ENCODE assay signal across 9 cellular contexts in genomic region chr7:102395620-102395957, GRCh38. TPM values are rescaled to one million over a fixed set of nuclear protein-coding genes. Genes with fewer than 3 reads are reported as not detected.
A peak's percentile ranks its signal among the peaks of the same experiment; 100 is the strongest.
DNase-seq lines count a peak whose midpoint lies in the region; ATAC-seq and TF ChIP-seq lines count a peak whose summit lies in the region.
"Had no signal": no experiment of that assay in that cellular context is flagged by ENCODE, and none has a peak within 500 bp of the region (broad histone marks: within the 10 kb centered on the region; RNA-seq: fewer than 3 reads in every experiment).

No MANE protein-coding gene starts in this region.

- ATAC-seq in body of pancreas (no peak), lower lobe of right lung (peak in 1 of 2 donors; percentile 38), upper lobe of right lung (no peak), HG03175 (IDR thresholded peaks at IDR 0.05; ENCODE audit: unreplicated experiment) (no peak)

- H3K4me1 ChIP-seq in body of pancreas = peaks cover 17% of the 10 kb centered on the region
- H3K4me1 ChIP-seq in lower lobe of right lung = peaks cover 15% of the 10 kb centered on the region
- peaks cover 8% of the 10 kb centered on the region for H3K4me1 ChIP-seq in upper lobe of right lung

- DNase-seq in D341Med (ENCODE audit: low spot score) (peak; percentile 34), HL-60 (ENCODE audit: low read depth in 1 of 2, low spot score in 1 of 2) (no peak), body of pancreas (no peak), lower lobe of right lung (no peak), upper lobe of right lung (no peak), Kasumi-1 (lab: John Stamatoyannopoulos, UW) (no peak), NCI-H82 (lab: John Stamatoyannopoulos, UW) (no peak)

- no peaks in the 10 kb centered on the region for H3K27me3 ChIP-seq in HL-60 (ENCODE audit: insufficient read depth, poor library complexity, severe bottlenecking)
- H3K27me3 ChIP-seq in body of pancreas = no peaks in the 10 kb centered on the region
- H3K27me3 ChIP-seq in lower lobe of right lung (ENCODE audit: low read depth) = no peaks in the 10 kb centered on the region
- H3K27me3 ChIP-seq in upper lobe of right lung = no peaks in the 10 kb centered on the region

- TF ChIP-seq POLR2A in body of pancreas (IDR thresholded peaks at IDR 0.05) = no peak

- intact Hi-C loops in body of pancreas (cut with DNase I) (no loop called here), lower lobe of right lung (cut with DNase I) (no loop called here), upper lobe of right lung (cut with DNase I) (no loop called here)

- no peak overlapping the region for H3K27ac ChIP-seq in HL-60 (replicated peaks)
- H3K27ac ChIP-seq in body of pancreas = peak overlapping the region; percentile 60 to 84 (median 72)
- peak overlapping the region; percentile 91 for H3K27ac ChIP-seq in lower lobe of right lung
- H3K27ac ChIP-seq in upper lobe of right lung = peak overlapping the region; percentile 85

- TF ChIP-seq CTCF in HL-60 (IDR thresholded peaks at IDR 0.05; ENCODE audit: insufficient read depth, low read length) = no peak
- no peak for TF ChIP-seq CTCF in body of pancreas (IDR thresholded peaks at IDR 0.05)
- TF ChIP-seq CTCF in lower lobe of right lung (IDR thresholded peaks at IDR 0.05) = no peak
- no peak for TF ChIP-seq CTCF in upper lobe of right lung (IDR thresholded peaks at IDR 0.05)

- H3K36me3 ChIP-seq in body of pancreas (replicated peaks in 1 of 2; ENCODE audit: insufficient read depth in 1 of 2, low read depth in 2 of 2) = peaks cover 0 to 3% of the 10 kb centered on the region in 2 donors
- peaks cover 33% of the 10 kb centered on the region for H3K36me3 ChIP-seq in lower lobe of right lung
- H3K36me3 ChIP-seq in upper lobe of right lung = peaks cover 26% of the 10 kb centered on the region

- H3K9me3 ChIP-seq in body of pancreas (no peaks in the 10 kb centered on the region), lower lobe of right lung (no peaks in the 10 kb centered on the region), upper lobe of right lung (no peaks in the 10 kb centered on the region)

- WGBS in body of pancreas, 2 donors = 2 to 8% methylated on average over 10 of the region's 10 CpGs

- peak overlapping the region; percentile 93 for H3K4me3 ChIP-seq in HL-60 (replicated peaks; ENCODE audit: insufficient read depth, low read length)
- peak overlapping the region; percentile 84 to 87 for H3K4me3 ChIP-seq in body of pancreas
- H3K4me3 ChIP-seq in lower lobe of right lung = peak overlapping the region; percentile 98
- peak overlapping the region; percentile 88 for H3K4me3 ChIP-seq in upper lobe of right lung

RNA-seq across cellular contexts. Expression of gene PRKRIP1, which starts 0.6 kb away (rescaled TPM):
- total RNA-seq in body of pancreas (10 to 100 TPM; 25.2 to 40.2 TPM), lower lobe of right lung (20.3 TPM), upper lobe of right lung (21.9 TPM)

RNA-seq across cellular contexts. Expression of gene ORAI2, which starts 37.8 kb away (rescaled TPM):
- total RNA-seq in body of pancreas (10 to 100 TPM; 11.7 to 20.8 TPM), lower lobe of right lung (29.7 TPM), upper lobe of right lung (20.0 TPM)

RNA-seq across cellular contexts. Expression of gene SPDYE6, which starts 39.3 kb away (rescaled TPM):
- total RNA-seq in body of pancreas = not detected
- not detected for total RNA-seq in lower lobe of right lung
- total RNA-seq in upper lobe of right lung = not detected
- total RNA-seq: NCI-H460 had no signal
